13 cellular contexts compared by ENCODE assay signal in the genomic region with DNA sequence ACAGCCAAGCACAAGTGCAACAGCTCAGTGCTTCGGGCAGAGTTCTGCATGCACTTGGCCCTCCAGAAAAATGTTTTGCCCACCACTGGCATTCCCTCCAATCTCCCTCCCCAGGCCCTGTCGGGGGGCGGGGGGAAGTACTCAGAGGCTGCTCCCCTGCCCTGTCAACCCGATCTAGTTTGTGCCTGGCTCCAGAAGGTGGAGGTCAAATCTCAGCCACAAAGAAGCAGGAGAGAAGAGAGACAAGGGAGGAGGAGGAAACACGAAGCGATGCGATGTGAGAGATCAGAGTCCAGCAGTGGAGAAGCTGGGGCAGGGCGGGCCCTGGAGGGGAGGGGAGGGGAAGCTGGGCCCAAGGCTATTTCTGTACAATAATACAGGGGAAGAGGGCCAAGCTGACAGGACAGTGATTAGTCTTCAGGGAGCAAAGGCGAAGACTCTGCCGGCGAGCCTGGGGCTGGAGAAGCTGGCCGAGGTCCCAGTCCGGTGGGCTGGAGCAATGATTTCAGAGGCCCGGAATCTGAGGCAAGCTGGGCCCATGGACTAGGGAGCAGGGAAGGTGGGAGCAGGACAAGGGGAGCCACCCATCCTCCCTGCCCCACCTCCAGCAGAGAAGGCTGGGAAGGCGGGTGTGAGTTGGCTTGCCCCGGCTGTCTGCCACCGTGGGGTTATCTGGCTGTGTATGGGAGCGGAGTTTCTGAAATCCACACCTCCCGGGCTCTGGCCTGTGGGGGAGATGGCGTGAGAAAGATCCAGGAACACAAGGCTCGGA.
DNase-seq lines count a peak whose midpoint lies in the region; ATAC-seq, FAIRE-seq and TF ChIP-seq lines count a peak whose summit lies in the region.
"Had no signal": no experiment of that assay in that cellular context is flagged by ENCODE, and none has a peak within 500 bp of the region (broad histone marks: within the 10 kb centered on the region; RNA-seq: fewer than 3 reads in every experiment).

No MANE protein-coding gene starts in this region.

- H3K27ac ChIP-seq in brain microvascular endothelial cell = no peak overlapping the region
- H3K27ac ChIP-seq in pancreas = peak overlapping the region in 1 of 4 donors; percentile 7

- H3K27me3 ChIP-seq in brain microvascular endothelial cell (replicated peaks) = no peaks in the 10 kb centered on the region
- H3K27me3 ChIP-seq in pancreas = no peaks in the 10 kb centered on the region

- H3K36me3 ChIP-seq in brain microvascular endothelial cell (replicated peaks) = no peaks in the 10 kb centered on the region
- H3K36me3 ChIP-seq in pancreas = no peaks in the 10 kb centered on the region

- peaks cover 0 to 3% (median 0%) of the 10 kb centered on the region in 7 donors for H3K9me3 Mint-ChIP-seq in CD14-positive monocyte
- H3K9me3 Mint-ChIP-seq: T-cell had no signal

- FAIRE-seq in pancreas (lab: Jason Lieb, UNC) (no peak), GM19239 (lab: Jason Lieb, UNC) (no peak)

- no peaks in the 10 kb centered on the region for H3K4me1 ChIP-seq in pancreas

- H3K27ac Mint-ChIP-seq in CD14-positive monocyte = peak overlapping the region in 4 of 7 donors; percentile 4 to 52 (median 48)
- H3K27ac Mint-ChIP-seq: B cell, T-cell had no signal

- no peak overlapping the region for H3K4me3 Mint-ChIP-seq in CD14-positive monocyte
- H3K4me3 Mint-ChIP-seq: B cell, T-cell had no signal

- no peaks in the 10 kb centered on the region for H3K36me3 Mint-ChIP-seq in CD14-positive monocyte
- H3K36me3 Mint-ChIP-seq: T-cell had no signal

- peaks cover 17% of the 10 kb centered on the region for H3K4me1 Mint-ChIP-seq in CD14-positive monocyte
- H3K4me1 Mint-ChIP-seq: B cell, T-cell had no signal

- in situ Hi-C loops in brain microvascular endothelial cell (cut with HindIII; ENCODE audit: low pct_ligation_motif_present, low sequenced_read_pairs) = no loop called here

- ATAC-seq in pancreas = peak; percentile 31 to 66 (median 62)
- ATAC-seq in GM19452 (IDR thresholded peaks at IDR 0.05; ENCODE audit: unreplicated experiment) = no peak
- ATAC-seq: T-cell had no signal

- DNase-seq in CD14-positive monocyte (ENCODE audit: low spot score) (no peak), brain microvascular endothelial cell (peak; percentile 23), iPS-NIHi7 (ENCODE audit: extremely low spot score) (peak; percentile 6), pancreas (peak in 1 of 6 donors; percentile 50), NCI-H345 treated with DMSO at 0.1 percent for 48 hours (lab: John Stamatoyannopoulos, UW; ENCODE audit: unreplicated experiment) (no peak), GM19239 (ENCODE audit: insufficient read length, low spot score) (no peak)
- no peak for DNase-seq in stimulated activated CD4-positive, alpha-beta T cell treated with anti-CD3 and anti-CD28 coated beads, Interleukin-12 subunit alpha, Interleukin-12 subunit beta, amount 100 ng/mL, for 4 hours
- DNase-seq: Karpas-422; NCI-H748 treated with DMSO at 0.1 percent for 48 hours; stimulated activated CD4-positive, alpha-beta T cell treated with anti-CD3 and anti-CD28 coated beads, Interleukin-4, amount 100 ng/mL, for 1 hour had no signal

- intact Hi-C loops in CD14-positive monocyte (cut with micrococcal nuclease) = no loop called here
- intact Hi-C loops in pancreas (cut with DNase I) = no loop called here

- no peaks in the 10 kb centered on the region for H3K9me3 ChIP-seq in pancreas

- H3K4me3 ChIP-seq in brain microvascular endothelial cell (ENCODE audit: low read depth, low read length) (no peak overlapping the region), pancreas (no peak overlapping the region)

- peaks cover 0 to 6% (median 0%) of the 10 kb centered on the region in 3 donors for H3K27me3 Mint-ChIP-seq in CD14-positive monocyte (ENCODE audit: low read depth in 3 of 3)

- TF ChIP-seq CTCF in CD14-positive monocyte (IDR thresholded peaks at IDR 0.05) (no peak), brain microvascular endothelial cell (IDR thresholded peaks at IDR 0.05; ENCODE audit: low read depth, low read length, missing control alignments) (no peak), pancreas (IDR thresholded peaks at IDR 0.05) (no peak)

- 55 to 59% methylated on average over 19 to 21 of the region's 21 CpGs for WGBS in pancreas, 2 donors

Comparison
In these comparisons a context has a peak if more than half of its experiments do, and no peak if none do; other contexts are left out.
1. DNase-seq: peak in brain microvascular endothelial cell (single experiment) and iPS-NIHi7 (single experiment); none in CD14-positive monocyte (single experiment), NCI-H345 treated with DMSO at 0.1 percent for 48 hours (single experiment), stimulated activated CD4-positive, alpha-beta T cell treated with anti-CD3 and anti-CD28 coated beads, Interleukin-12 subunit alpha, Interleukin-12 subunit beta, amount 100 ng/mL, for 4 hours (single experiment) and GM19239 (single experiment).